In genomic region chr14:64947710-64948611, GRCh38 we compare ENCODE assay signal across 1 cellular context.
A peak's percentile ranks its signal among the peaks of the same experiment; 100 is the strongest.
TF ChIP-seq lines count a peak whose summit lies in the region.

No MANE protein-coding gene starts in this region.

TF ChIP-seq in HepG2, 621 proteins besides CTCF, POLR2A, EP300 and RAD21 (continued from another document and continues in another):
- TF ChIP-seq IRF9 (CRISPR knock-in tag; IDR thresholded peaks at IDR 0.05; ENCODE audit: borderline replicate concordance) (no peak), IRF1 (CRISPR knock-in tag; IDR thresholded peaks at IDR 0.05; ENCODE audit: low read depth) (no peak), YEATS4 (CRISPR knock-in tag; IDR thresholded peaks at IDR 0.05; ENCODE audit: borderline replicate concordance) (0 out of 2 replicates have a peak, but pooled peaks have one; percentile 32), TCF7L2 (IDR thresholded peaks at IDR 0.05; ENCODE audit: low read depth, low read length) (no peak), ZFP1 (CRISPR knock-in tag; IDR thresholded peaks at IDR 0.05) (no peak), ZMAT5 (CRISPR knock-in tag; IDR thresholded peaks at IDR 0.05; ENCODE audit: borderline replicate concordance, low read depth) (no peak), RELA (CRISPR knock-in tag; IDR thresholded peaks at IDR 0.05) (no peak), ZNF75D (CRISPR knock-in tag; IDR thresholded peaks at IDR 0.05; ENCODE audit: borderline replicate concordance) (no peak), TFDP1 (CRISPR knock-in tag; IDR thresholded peaks at IDR 0.05; ENCODE audit: borderline replicate concordance) (0 out of 2 replicates have a peak, but pooled peaks have one; percentile 48), KLF6 (CRISPR knock-in tag; IDR thresholded peaks at IDR 0.05) (no peak), BCL6 (CRISPR knock-in tag; IDR thresholded peaks at IDR 0.05) (0 out of 2 replicates have a peak, but pooled peaks have one; percentile 20), DZIP1 (CRISPR knock-in tag; IDR thresholded peaks at IDR 0.05) (0 out of 2 replicates have a peak, but pooled peaks have one; percentile 44), SYNCRIP (IDR thresholded peaks at IDR 0.05; ENCODE audit: insufficient read depth, low read depth, low read length) (no peak), ZSCAN29 (CRISPR knock-in tag; conservative IDR thresholded peaks at IDR 0.05) (no peak), NCOA1 (CRISPR knock-in tag; IDR thresholded peaks at IDR 0.05) (no peak), ZNF350 (CRISPR knock-in tag; IDR thresholded peaks at IDR 0.05; ENCODE audit: borderline replicate concordance, low read depth) (no peak), ZNF652 (CRISPR knock-in tag; IDR thresholded peaks at IDR 0.05; ENCODE audit: borderline replicate concordance, low read depth) (no peak), RFXAP (CRISPR knock-in tag; IDR thresholded peaks at IDR 0.05; ENCODE audit: borderline replicate concordance) (no peak), ZNF12 (CRISPR knock-in tag; IDR thresholded peaks at IDR 0.05) (no peak), ELF4 (CRISPR knock-in tag; IDR thresholded peaks at IDR 0.05; ENCODE audit: borderline replicate concordance) (no peak), DMAP1 (CRISPR knock-in tag; IDR thresholded peaks at IDR 0.05) (0 out of 2 replicates have a peak, but pooled peaks have one; percentile 54), CBX1 (IDR thresholded peaks at IDR 0.05; ENCODE audit: low read depth) (no peak), ZNF746 (CRISPR knock-in tag; IDR thresholded peaks at IDR 0.05) (0 out of 2 replicates have a peak, but pooled peaks have one; percentile 28), MXD4 (CRISPR knock-in tag; IDR thresholded peaks at IDR 0.05) (0 out of 2 replicates have a peak, but pooled peaks have one; percentile 42), KAT7 (CRISPR knock-in tag; IDR thresholded peaks at IDR 0.05; ENCODE audit: borderline replicate concordance) (peak; percentile 35; the same call in 1 of the 2 replicates), KLF15 (CRISPR knock-in tag; IDR thresholded peaks at IDR 0.05; ENCODE audit: borderline replicate concordance) (no peak), ZNF10 (CRISPR knock-in tag; IDR thresholded peaks at IDR 0.05; ENCODE audit: borderline replicate concordance, low read depth) (no peak), ZNF224 (CRISPR knock-in tag; IDR thresholded peaks at IDR 0.05) (no peak), PRDM15 (CRISPR knock-in tag; IDR thresholded peaks at IDR 0.05) (no peak), MEF2D (CRISPR knock-in tag; IDR thresholded peaks at IDR 0.05) (no peak), ZNF230 (CRISPR knock-in tag; IDR thresholded peaks at IDR 0.05) (no peak), ZNF547 (CRISPR knock-in tag; IDR thresholded peaks at IDR 0.05) (no peak), REST (IDR thresholded peaks at IDR 0.05; ENCODE audit: borderline replicate concordance in 1 of 2, low read depth in 1 of 2, low read length in 2 of 2) (no peak), ZBTB33 (CRISPR knock-in tag; IDR thresholded peaks at IDR 0.05) (no peak), ZHX2 (IDR thresholded peaks at IDR 0.05; ENCODE audit: low read depth) (no peak), ZHX2 (CRISPR knock-in tag; IDR thresholded peaks at IDR 0.05; ENCODE audit: borderline replicate concordance) (no peak), JUND (CRISPR knock-in tag; IDR thresholded peaks at IDR 0.05) (no peak), ZNF329 (CRISPR knock-in tag; IDR thresholded peaks at IDR 0.05; ENCODE audit: low read depth) (no peak), TBX2 (CRISPR knock-in tag; IDR thresholded peaks at IDR 0.05; ENCODE audit: borderline replicate concordance) (peak; percentile 36; the same call in 1 of the 2 replicates), ZSCAN30 (CRISPR knock-in tag; IDR thresholded peaks at IDR 0.05) (no peak)
